Comparison of ENCODE assay signal across 16 cellular contexts in genomic region chr2:143906850-143907249, GRCh38.
A peak's percentile ranks its signal among the peaks of the same experiment; 100 is the strongest.
DNase-seq lines count a peak whose midpoint lies in the region; ATAC-seq and TF ChIP-seq lines count a peak whose summit lies in the region.
"Had no signal": no experiment of that assay in that cellular context is flagged by ENCODE, and none has a peak within 500 bp of the region (broad histone marks: within the 10 kb centered on the region; RNA-seq: fewer than 3 reads in every experiment).

No MANE protein-coding gene starts in this region.

- H3K4ac ChIP-seq in H9 (ENCODE audit: low read depth, low read length): no peak overlapping the region

- no peak overlapping the region for H2BK15ac ChIP-seq in H9 (ENCODE audit: low read depth, low read length)

- H2BK5ac ChIP-seq in H9 (ENCODE audit: insufficient read length, low read length): no peak overlapping the region

- no peaks in the 10 kb centered on the region for H3K27me3 ChIP-seq in H9 (ENCODE audit: insufficient read depth, low read length)
- H3K27me3 ChIP-seq: BLaER1 treated with 17β-estradiol and CSF1 and Interleukin-3, amounts not matched to agents 10 nM and 100 nM had no signal

- no peak overlapping the region for H4K91ac ChIP-seq in H9 (ENCODE audit: insufficient read length, low read depth, low read length)

- DNase-seq in H9 (peak; percentile 49), WTC11 (ENCODE audit: low spot score) (no peak), iPS DF 4.7 (ENCODE audit: extremely low read depth, low spot score) (peak; percentile 41), neural crest cell (ENCODE audit: low read depth, low spot score) (no peak), NCI-H2227 (lab: John Stamatoyannopoulos, UW; ENCODE audit: unreplicated experiment) (no peak), hypothalamus (lab: John Stamatoyannopoulos, UW) (no peak)
- no peak for DNase-seq in activated CD4-positive, alpha-beta memory T cell treated with anti-CD3 and anti-CD28 coated beads, Interleukin-2, amount 10 ng/mL, durations not matched to agents 7 days and 5 days
- DNase-seq: ACHN; Calu3; CD4-positive, CD25-positive, alpha-beta regulatory T cell; DMS 273 treated with DMSO at 0.1 percent for 48 hours; IMR-90; KBM-7 had no signal

- peaks cover 35 to 39% of the 10 kb centered on the region in 2 experiments for H3K4me1 Mint-ChIP-seq in H9
- peaks cover 39% of the 10 kb centered on the region for H3K4me1 Mint-ChIP-seq in WTC11
- peaks cover 7% of the 10 kb centered on the region for H3K4me1 Mint-ChIP-seq in neural crest cell
- H3K4me1 Mint-ChIP-seq in activated CD4-positive, alpha-beta memory T cell treated with anti-CD3 and anti-CD28 coated beads, Interleukin-2, amount 10 ng/mL, durations not matched to agents 7 days and 5 days: peaks cover 7% of the 10 kb centered on the region
- H3K4me1 Mint-ChIP-seq: CD4-positive, CD25-positive, alpha-beta regulatory T cell had no signal

- peak overlapping the region in 1 of 3 experiments; percentile 55; a peak in 3 of 7 replicates for H3K27ac Mint-ChIP-seq in H9
- H3K27ac Mint-ChIP-seq in WTC11: peak overlapping the region; percentile 18; the same call in 1 of the 2 replicates
- peak overlapping the region; percentile 84 for H3K27ac Mint-ChIP-seq in neural crest cell (ENCODE audit: unreplicated experiment)
- no peak overlapping the region for H3K27ac Mint-ChIP-seq in activated CD4-positive, alpha-beta memory T cell treated with anti-CD3 and anti-CD28 coated beads, Interleukin-2, amount 10 ng/mL, durations not matched to agents 7 days and 5 days
- H3K27ac Mint-ChIP-seq: CD4-positive, CD25-positive, alpha-beta regulatory T cell had no signal

- no peak overlapping the region for H3T11ph ChIP-seq in H9 (ENCODE audit: low read length)

- H2AK5ac ChIP-seq in H9 (ENCODE audit: insufficient read length, low read length): no peak overlapping the region

- H3K27me3 Mint-ChIP-seq in H9 (ENCODE audit: low read depth) (peaks cover 18% of the 10 kb centered on the region), WTC11 (ENCODE audit: low read depth) (peaks cover 49% of the 10 kb centered on the region), neural crest cell (ENCODE audit: low read depth) (no peaks in the 10 kb centered on the region)
- H3K27me3 Mint-ChIP-seq in activated CD4-positive, alpha-beta memory T cell treated with anti-CD3 and anti-CD28 coated beads, Interleukin-2, amount 10 ng/mL, durations not matched to agents 7 days and 5 days: peaks cover 5% of the 10 kb centered on the region

- no peaks in the 10 kb centered on the region for H3K79me1 ChIP-seq in H9 (ENCODE audit: insufficient read depth, low read depth, low read length, poor library complexity, severe bottlenecking)

- no peak overlapping the region for H4K8ac ChIP-seq in H9 (replicated peaks; ENCODE audit: insufficient read length, low read depth, low read length)

- H3K14ac ChIP-seq in H9 (ENCODE audit: insufficient read depth, low read length): no peak overlapping the region

- POLR2A ChIA-PET in WTC11 (lab: Charles Lee): no interaction called here
- POLR2A ChIA-PET in activated CD4-positive, alpha-beta memory T cell treated with anti-CD3 and anti-CD28 coated beads, Interleukin-2, amount 10 ng/mL, durations not matched to agents 7 days and 5 days (lab: Charles Lee): no interaction called here

- no peak overlapping the region for H3K18ac ChIP-seq in H9 (ENCODE audit: insufficient read length, low read depth, low read length)

- H2BK20ac ChIP-seq in H9 (ENCODE audit: low read depth, low read length, poor library complexity, severe bottlenecking): no peak overlapping the region

- CTCF ChIA-PET in WTC11 (lab: Charles Lee): no interaction called here
- CTCF ChIA-PET in activated CD4-positive, alpha-beta memory T cell treated with anti-CD3 and anti-CD28 coated beads, Interleukin-2, amount 10 ng/mL, durations not matched to agents 7 days and 5 days (lab: Charles Lee): no interaction called here

- no peak overlapping the region for H3K56ac ChIP-seq in H9 (ENCODE audit: insufficient read length, low read depth, low read length)

- H3K4me2 ChIP-seq in H9 (ENCODE audit: insufficient read depth, insufficient read length, low read length): no peak overlapping the region
- H3K4me2 ChIP-seq: BLaER1 treated with 17β-estradiol and CSF1 and Interleukin-3, amounts not matched to agents 10 nM and 100 nM had no signal

- peaks cover 0 to 2% of the 10 kb centered on the region in 2 experiments; a peak in 1 of 5 replicates for H3K9me3 Mint-ChIP-seq in H9
- H3K9me3 Mint-ChIP-seq in WTC11: no peaks in the 10 kb centered on the region
- no peaks in the 10 kb centered on the region for H3K9me3 Mint-ChIP-seq in neural crest cell
- H3K9me3 Mint-ChIP-seq in activated CD4-positive, alpha-beta memory T cell treated with anti-CD3 and anti-CD28 coated beads, Interleukin-2, amount 10 ng/mL, durations not matched to agents 7 days and 5 days: no peaks in the 10 kb centered on the region

- H4K5ac ChIP-seq in H9 (ENCODE audit: insufficient read length, low read depth, low read length): no peak overlapping the region

- peak; percentile 99 for ATAC-seq in WTC11
- no peak for ATAC-seq in SK-N-SH treated with all-trans-retinoic acid at 6 μM for 48 hours

- H3K4me3 Mint-ChIP-seq in H9 (peak overlapping the region in 1 of 2 experiments; percentile 6; a peak in 2 of 5 replicates), WTC11 (no peak overlapping the region), neural crest cell (no peak overlapping the region)
- no peak overlapping the region for H3K4me3 Mint-ChIP-seq in activated CD4-positive, alpha-beta memory T cell treated with anti-CD3 and anti-CD28 coated beads, Interleukin-2, amount 10 ng/mL, durations not matched to agents 7 days and 5 days
- H3K4me3 Mint-ChIP-seq: CD4-positive, CD25-positive, alpha-beta regulatory T cell had no signal

- H3K23ac ChIP-seq in H9 (ENCODE audit: insufficient read length, low read depth, low read length): no peak overlapping the region

- H3K4me1 ChIP-seq in H9 (ENCODE audit: insufficient read depth, low read length): peaks cover 6% of the 10 kb centered on the region

- no peaks in the 10 kb centered on the region for H3K23me2 ChIP-seq in H9 (ENCODE audit: insufficient read length, low read depth, low read length, poor library complexity, severe bottlenecking)

- no peak overlapping the region for H3K9ac ChIP-seq in H9 (ENCODE audit: extremely low read depth, insufficient read length, low read length)
- H3K9ac ChIP-seq: BLaER1 treated with 17β-estradiol and CSF1 and Interleukin-3, amounts not matched to agents 10 nM and 100 nM had no signal

- no peak overlapping the region for H2AFZ ChIP-seq in H9 (ENCODE audit: low read length)

- TF ChIP-seq CTCF in H9 (conservative IDR thresholded peaks at IDR 0.05) (no peak), WTC11 (IDR thresholded peaks at IDR 0.05) (no peak), neural crest cell (conservative IDR thresholded peaks at IDR 0.05) (no peak)

- H3K36me3 Mint-ChIP-seq in H9 (ENCODE audit: insufficient read depth in 1 of 3, low read depth in 3 of 3): no peaks in the 10 kb centered on the region; a peak in 1 of 7 replicates
- no peaks in the 10 kb centered on the region for H3K36me3 Mint-ChIP-seq in WTC11
- H3K36me3 Mint-ChIP-seq in neural crest cell (ENCODE audit: low read depth): no peaks in the 10 kb centered on the region
- no peaks in the 10 kb centered on the region for H3K36me3 Mint-ChIP-seq in activated CD4-positive, alpha-beta memory T cell treated with anti-CD3 and anti-CD28 coated beads, Interleukin-2, amount 10 ng/mL, durations not matched to agents 7 days and 5 days (ENCODE audit: low read depth)
- H3K36me3 Mint-ChIP-seq: CD4-positive, CD25-positive, alpha-beta regulatory T cell had no signal

- WGBS in H9 (ENCODE audit: extremely low coverage, insufficient read length, low lambda C conversion rate): no CpG with 5 or more reads among the region's 4 CpGs

- no peak overlapping the region for H2BK120ac ChIP-seq in H9 (ENCODE audit: low read depth, low read length, poor library complexity, severe bottlenecking)

- no peaks in the 10 kb centered on the region for H4K20me1 ChIP-seq in H9 (ENCODE audit: control insufficient read depth, insufficient read depth, insufficient read length)
- H4K20me1 ChIP-seq: BLaER1 treated with 17β-estradiol and CSF1 and Interleukin-3, amounts not matched to agents 10 nM and 100 nM had no signal

- no peak overlapping the region for H3K27ac ChIP-seq in H9 (ENCODE audit: insufficient read length, low read depth, low read length)
- H3K27ac ChIP-seq: BLaER1 treated with 17β-estradiol and CSF1 and Interleukin-3, amounts not matched to agents 10 nM and 100 nM had no signal

- H3K79me2 ChIP-seq in H9 (ENCODE audit: insufficient read depth, low read length): no peaks in the 10 kb centered on the region

- H3K9me3 ChIP-seq in H9 (ENCODE audit: control insufficient read depth, low read depth, low read length): no peaks in the 10 kb centered on the region
- H3K9me3 ChIP-seq: BLaER1 treated with 17β-estradiol and CSF1 and Interleukin-3, amounts not matched to agents 10 nM and 100 nM; HAP-1 had no signal

- no peak overlapping the region for H2BK12ac ChIP-seq in H9 (ENCODE audit: insufficient read length, low read depth, low read length)

TF ChIP-seq in WTC11, 78 proteins besides CTCF, POLR2A, EP300 and RAD21:
- TF ChIP-seq ZBTB21 (CRISPR knock-in tag; IDR thresholded peaks at IDR 0.05; ENCODE audit: borderline replicate concordance) (no peak), ZNF423 (CRISPR knock-in tag; IDR thresholded peaks at IDR 0.05) (peak; percentile 55), SMAD3 (CRISPR knock-in tag; IDR thresholded peaks at IDR 0.05; ENCODE audit: borderline replicate concordance) (no peak), ZNF671 (CRISPR knock-in tag; IDR thresholded peaks at IDR 0.05) (no peak)

TF ChIP-seq in SK-N-SH treated with all-trans-retinoic acid at 6 μM for 48 hours, 23 proteins besides CTCF, POLR2A, EP300 and RAD21 (continues in another document):
- TF ChIP-seq ARNTL (CRISPR knock-in tag; IDR thresholded peaks at IDR 0.05; ENCODE audit: borderline replicate concordance, low read depth): no peak
- TF ChIP-seq ZFP3 (CRISPR knock-in tag; IDR thresholded peaks at IDR 0.05): no peak
- no peak for TF ChIP-seq POU6F1 (CRISPR knock-in tag; IDR thresholded peaks at IDR 0.05; ENCODE audit: borderline replicate concordance, low read depth)
- TF ChIP-seq ZC3H10 (CRISPR knock-in tag; IDR thresholded peaks at IDR 0.05): no peak
- TF ChIP-seq OSR1 (CRISPR knock-in tag; IDR thresholded peaks at IDR 0.05): no peak
- TF ChIP-seq ZNF8 (CRISPR knock-in tag; IDR thresholded peaks at IDR 0.05): no peak

Comparison
In these comparisons a context has a peak if more than half of its experiments do, and no peak if none do; other contexts are left out.
1. DNase-seq: peak in H9 (single experiment) and iPS DF 4.7 (single experiment); none in WTC11 (single experiment), neural crest cell (single experiment), NCI-H2227 (single experiment), activated CD4-positive, alpha-beta memory T cell treated with anti-CD3 and anti-CD28 coated beads, Interleukin-2, amount 10 ng/mL, durations not matched to agents 7 days and 5 days (single experiment) and hypothalamus (0 of 51).